ENCODE assay signal across 14 cellular contexts in the genomic region with DNA sequence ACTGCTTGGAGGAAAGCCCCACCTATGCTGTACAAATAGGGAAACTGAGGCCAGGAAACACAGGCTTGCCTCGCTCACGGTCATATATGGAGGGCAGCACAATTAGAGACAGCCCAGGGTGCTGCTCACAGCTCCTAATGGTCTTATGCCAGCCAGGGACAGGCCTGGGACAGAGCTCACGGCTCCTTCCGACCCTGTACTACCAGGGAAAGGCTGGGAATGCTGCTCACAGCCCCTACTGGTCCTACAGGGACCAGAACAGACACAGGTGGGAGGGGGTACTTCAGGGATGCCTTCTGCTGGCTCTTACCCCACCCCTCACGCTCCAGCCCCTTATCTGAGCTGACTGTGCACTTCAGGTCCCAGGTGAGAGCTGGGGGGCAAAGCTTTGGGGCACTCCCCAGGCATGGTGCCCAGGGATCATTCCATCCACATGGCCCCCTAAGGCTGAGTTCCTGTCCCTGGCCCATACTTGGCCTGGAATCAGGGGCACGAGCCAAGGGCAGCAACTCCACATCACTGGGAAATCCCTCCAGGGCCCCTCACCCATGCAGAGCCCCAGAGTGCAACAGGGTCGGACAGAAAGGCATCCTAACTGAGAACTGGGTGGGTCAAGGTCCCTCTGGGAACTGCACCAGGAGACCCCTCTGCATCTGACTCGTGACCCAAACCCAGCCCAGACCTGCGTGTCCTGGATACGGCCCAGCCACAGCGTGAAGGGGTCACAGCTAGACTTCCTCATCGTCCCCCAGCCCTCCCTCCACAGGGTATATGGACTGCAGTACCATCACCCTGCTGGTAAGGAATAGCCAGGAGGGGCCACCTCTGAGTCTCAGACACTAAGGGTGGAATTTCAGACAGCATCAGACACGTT. TPM values are rescaled to one million over a fixed set of nuclear protein-coding genes. Genes with fewer than 3 reads are reported as not detected.
DNase-seq lines count a peak whose midpoint lies in the region; ATAC-seq and TF ChIP-seq lines count a peak whose summit lies in the region.
"Had no signal": no experiment of that assay in that cellular context is flagged by ENCODE, and none has a peak within 500 bp of the region (broad histone marks: within the 10 kb centered on the region; RNA-seq: fewer than 3 reads in every experiment).

No MANE protein-coding gene starts in this region.

- no peak overlapping the region for H3K4me3 ChIP-seq in BLaER1
- H3K4me3 ChIP-seq in Panc1 (ENCODE audit: low read depth in 2 of 2, low read length in 2 of 2): no peak overlapping the region
- peak overlapping the region; percentile 47 for H3K4me3 ChIP-seq in coronary artery
- H3K4me3 ChIP-seq in mesendoderm (ENCODE audit: low read length): no peak overlapping the region
- H3K4me3 ChIP-seq: HAP-1, neural progenitor cell, stomach, thyroid gland had no signal

- H3K18ac ChIP-seq in mesendoderm (ENCODE audit: low read length): no peak overlapping the region

- DNase-seq in Panc1 (ENCODE audit: low read depth, low spot score): no peak
- no peak for DNase-seq in coronary artery (ENCODE audit: low spot score)
- DNase-seq in mesendoderm: peak; percentile 61
- DNase-seq in NOMO-1 (lab: John Stamatoyannopoulos, UW; ENCODE audit: unreplicated experiment in 2 of 2): no peak
- DNase-seq: NCI-H1436 treated with DMSO at 0.1 percent for 48 hours had no signal

- no peak overlapping the region for H3K27ac ChIP-seq in BLaER1
- no peak overlapping the region; the same call in 1 of the 2 replicates for H3K27ac ChIP-seq in Panc1 (ENCODE audit: low read length)
- H3K27ac ChIP-seq in coronary artery: peak overlapping the region; percentile 41 to 100
- H3K27ac ChIP-seq in mesendoderm (ENCODE audit: low read depth, low read length): no peak overlapping the region
- H3K27ac ChIP-seq: neural progenitor cell had no signal

- ATAC-seq in Panc1 (peak; percentile 51), GM21515 (IDR thresholded peaks at IDR 0.05; ENCODE audit: unreplicated experiment) (no peak), GM21529 (IDR thresholded peaks at IDR 0.05; ENCODE audit: unreplicated experiment) (no peak), GM18517 (IDR thresholded peaks at IDR 0.05; ENCODE audit: unreplicated experiment) (no peak)

- H3K79me2 ChIP-seq in mesendoderm (ENCODE audit: control insufficient read depth, insufficient read depth, low read length): peaks cover 31% of the 10 kb centered on the region

- H3K4ac ChIP-seq in mesendoderm (ENCODE audit: low read depth, low read length): no peak overlapping the region

- no peak overlapping the region for H2BK15ac ChIP-seq in mesendoderm (replicated peaks; ENCODE audit: low read depth)

- POLR2A ChIA-PET in Panc1 (lab: Charles Lee): no interaction called here

- in situ Hi-C loops in Panc1 (cut with HindIII; ENCODE audit: low pct_unique_long_range_greater_than_20kb, low sequenced_read_pairs): no loop called here

- H3K36me3 ChIP-seq in BLaER1 (no peaks in the 10 kb centered on the region), Panc1 (ENCODE audit: control insufficient read depth, insufficient read depth, low read length) (no peaks in the 10 kb centered on the region), mesendoderm (ENCODE audit: control insufficient read depth, insufficient read depth, low read length) (peaks cover 9% of the 10 kb centered on the region)
- H3K36me3 ChIP-seq: neural progenitor cell had no signal

- no peak overlapping the region for H2AK5ac ChIP-seq in mesendoderm (ENCODE audit: low read length)

- H4K8ac ChIP-seq in mesendoderm (ENCODE audit: low read depth, low read length): no peak overlapping the region

- peak overlapping the region; percentile 37 for H3K23ac ChIP-seq in mesendoderm (ENCODE audit: low read length)

- H4K5ac ChIP-seq in mesendoderm (ENCODE audit: low read length): no peak overlapping the region

- H3K56ac ChIP-seq in mesendoderm (ENCODE audit: low read length): peak overlapping the region; percentile 22

- no peak for TF ChIP-seq CTCF in Panc1 (IDR thresholded peaks at IDR 0.05)
- no peak for TF ChIP-seq CTCF in coronary artery (IDR thresholded peaks at IDR 0.05)

- no peak overlapping the region for H2BK5ac ChIP-seq in mesendoderm (ENCODE audit: low read length)

- H3K9me3 ChIP-seq in BLaER1 (no peaks in the 10 kb centered on the region), Panc1 (ENCODE audit: control insufficient read depth, insufficient read depth, low read depth, low read length) (no peaks in the 10 kb centered on the region)
- H3K9me3 ChIP-seq: HAP-1, stomach, thyroid gland had no signal

- peaks cover 42% of the 10 kb centered on the region for H3K79me1 ChIP-seq in mesendoderm (ENCODE audit: low read length)

- H3K9ac ChIP-seq in BLaER1 (no peak overlapping the region), mesendoderm (ENCODE audit: low read length) (no peak overlapping the region)
- H3K9ac ChIP-seq: neural progenitor cell had no signal

- intact Hi-C loops in Panc1 (cut with micrococcal nuclease; ENCODE audit: unreplicated experiment): no loop called here

- H3K27me3 ChIP-seq in BLaER1 (peaks cover 22% of the 10 kb centered on the region), Panc1 (ENCODE audit: control insufficient read depth, insufficient read depth, low read length) (no peaks in the 10 kb centered on the region), mesendoderm (ENCODE audit: insufficient read depth, low read length, poor library complexity) (no peaks in the 10 kb centered on the region)
- H3K27me3 ChIP-seq: neural progenitor cell, thyroid gland had no signal

- H2BK120ac ChIP-seq in mesendoderm (ENCODE audit: low read depth, low read length): no peak overlapping the region

- CTCF ChIA-PET in Panc1 (lab: Charles Lee): interaction anchor here (0.9 to 1.9 kb wide), 7 partner anchors 9 to 296 kb away, joined by 3 to 16 read pairs (median 6); no protein-coding TSS in a partner anchor

- BruUV-seq in Panc1 (replicated peaks; lab: Mats Ljungman, UMichigan): no TSS peak

- H3K4me1 ChIP-seq in BLaER1 (peaks cover 35% of the 10 kb centered on the region), Panc1 (ENCODE audit: control insufficient read depth, insufficient read depth, low read length) (peaks cover 35% of the 10 kb centered on the region), mesendoderm (ENCODE audit: control insufficient read depth, low read depth, low read length) (peaks cover 15% of the 10 kb centered on the region)

- H3K4me2 ChIP-seq in BLaER1: peak overlapping the region; percentile 7; the same call in 1 of the 2 replicates
- H3K4me2 ChIP-seq in mesendoderm (ENCODE audit: low read length): no peak overlapping the region
- H3K4me2 ChIP-seq: neural progenitor cell had no signal

- WGBS in mesendoderm (ENCODE audit: extremely low coverage, insufficient coverage, low lambda C conversion rate): no CpG with 5 or more reads among the region's 13 CpGs

- peaks cover 5% of the 10 kb centered on the region; the same call in 1 of the 2 replicates for H4K20me1 ChIP-seq in BLaER1

RNA-seq across cellular contexts. Expression of gene RHBDF1, which starts 5.9 kb away (rescaled TPM):
- 41.7 TPM for total RNA-seq in Panc1 (2021; ENCODE audit: unreplicated experiment)
- polyA plus RNA-seq in Panc1 (2012; ENCODE audit: insufficient read length): 44.5 TPM
- polyA plus RNA-seq in mesendoderm (2013, experiment 1 of 2): 95.5 TPM
- 92.6 TPM for polyA plus RNA-seq in mesendoderm (2013, experiment 2 of 2)
- polyA plus RNA-seq: CD8-positive, alpha-beta memory T cell had no signal

RNA-seq across cellular contexts. Expression of gene MPG, which starts 11.5 kb away (rescaled TPM):
- total RNA-seq in Panc1 (2021; ENCODE audit: unreplicated experiment): 85.7 TPM
- polyA plus RNA-seq in Panc1 (2012; ENCODE audit: insufficient read length): 144 TPM
- 60.2 TPM for polyA plus RNA-seq in mesendoderm (2013, experiment 1 of 2)
- polyA plus RNA-seq in mesendoderm (2013, experiment 2 of 2): 62.3 TPM

RNA-seq across cellular contexts. Expression of gene SNRNP25, which starts 12.9 kb away (rescaled TPM):
- 83.5 TPM for total RNA-seq in Panc1 (2021; ENCODE audit: unreplicated experiment)
- polyA plus RNA-seq in Panc1 (2012; ENCODE audit: insufficient read length): 128 TPM
- 46.6 TPM for polyA plus RNA-seq in mesendoderm (2013, experiment 1 of 2)
- polyA plus RNA-seq in mesendoderm (2013, experiment 2 of 2): 45.1 TPM

RNA-seq across cellular contexts. Expression of gene POLR3K, which starts 13.1 kb away (rescaled TPM):
- 35.7 TPM for total RNA-seq in Panc1 (2021; ENCODE audit: unreplicated experiment)
- polyA plus RNA-seq in Panc1 (2012; ENCODE audit: insufficient read length): 45.6 TPM
- 40.6 TPM for polyA plus RNA-seq in mesendoderm (2013, experiment 1 of 2)
- polyA plus RNA-seq in mesendoderm (2013, experiment 2 of 2): 41.4 TPM

Comparison
In these comparisons a context has a peak if more than half of its experiments do, and no peak if none do; other contexts are left out.
1. H3K27ac ChIP-seq: peak in coronary artery (2 of 2); none in BLaER1 (single experiment), Panc1 (single experiment) and mesendoderm (single experiment).